ENCODE assay signal across 12 cellular contexts in genomic region chr6:105592329-105592728, GRCh38.
DNase-seq lines count a peak whose midpoint lies in the region; ATAC-seq, FAIRE-seq and TF ChIP-seq lines count a peak whose summit lies in the region.
"Had no signal": no experiment of that assay in that cellular context is flagged by ENCODE, and none has a peak within 500 bp of the region (broad histone marks: within the 10 kb centered on the region; RNA-seq: fewer than 3 reads in every experiment).

No MANE protein-coding gene starts in this region.

- H3K27me3 Mint-ChIP-seq in natural killer cell (ENCODE audit: low read depth in 2 of 2) (peaks cover 0 to 2% of the 10 kb centered on the region in 2 donors), osteocyte (ENCODE audit: unreplicated experiment) (no peaks in the 10 kb centered on the region)

- H3K9me3 Mint-ChIP-seq in natural killer cell (no peaks in the 10 kb centered on the region), osteocyte (ENCODE audit: unreplicated experiment) (no peaks in the 10 kb centered on the region)

- H3K4me3 ChIP-seq in MG63 (no peak overlapping the region), prostate gland (no peak overlapping the region), small intestine (ENCODE audit: low read depth in 1 of 2, low read length in 2 of 2) (no peak overlapping the region)
- H3K4me3 ChIP-seq: heart right ventricle, upper lobe of right lung had no signal

- no peak for TF ChIP-seq POLR2A in prostate gland (IDR thresholded peaks at IDR 0.05)

- peaks cover 15% of the 10 kb centered on the region for H3K4me1 ChIP-seq in prostate gland (replicated peaks)
- H3K4me1 ChIP-seq in small intestine (ENCODE audit: control insufficient read depth in 2 of 2, insufficient read depth in 1 of 2, low read depth in 1 of 2, low read length in 1 of 2) = peaks cover 0 to 4% of the 10 kb centered on the region in 2 donors

- no peak for FAIRE-seq in small intestine (lab: Jason Lieb, UNC)
- FAIRE-seq: HepG2 had no signal

- H3K4me3 Mint-ChIP-seq in natural killer cell = no peak overlapping the region
- no peak overlapping the region for H3K4me3 Mint-ChIP-seq in osteocyte (ENCODE audit: unreplicated experiment)

- H3K36me3 Mint-ChIP-seq in natural killer cell (no peaks in the 10 kb centered on the region), osteocyte (ENCODE audit: unreplicated experiment) (no peaks in the 10 kb centered on the region)

- H3K27ac ChIP-seq in cingulate gyrus (ENCODE audit: low read depth, low read length) (peak overlapping the region; percentile 55), prostate gland (no peak overlapping the region), small intestine (ENCODE audit: low read depth in 1 of 2, low read length in 1 of 2) (no peak overlapping the region)
- H3K27ac ChIP-seq: heart right ventricle, upper lobe of right lung had no signal

- H3K4me1 Mint-ChIP-seq in natural killer cell (peaks cover 7 to 13% of the 10 kb centered on the region in 2 donors), osteocyte (ENCODE audit: unreplicated experiment) (peaks cover 40% of the 10 kb centered on the region)

- H3K9me3 ChIP-seq in MG63 (no peaks in the 10 kb centered on the region), prostate gland (no peaks in the 10 kb centered on the region), small intestine (ENCODE audit: control insufficient read depth, low read depth) (no peaks in the 10 kb centered on the region)
- H3K9me3 ChIP-seq: heart right ventricle, upper lobe of right lung had no signal

- peak; percentile 70 for DNase-seq in GM04503 (ENCODE audit: low read depth)
- peak; percentile 75 for DNase-seq in MG63
- DNase-seq in prostate gland (ENCODE audit: low spot score) = peak; percentile 39
- no peak for DNase-seq in small intestine
- DNase-seq in cortex of kidney (lab: John Stamatoyannopoulos, UW) = no peak
- no peak for DNase-seq in natural killer cell
- DNase-seq in osteocyte (ENCODE audit: extremely low spot score, unreplicated experiment) = no peak
- DNase-seq: heart right ventricle, NCI-H1930, upper lobe of right lung had no signal

- no peak for ATAC-seq in natural killer cell
- ATAC-seq: heart right ventricle, HepG2, upper lobe of right lung had no signal

- intact Hi-C loops in prostate gland (cut with DNase I) = no loop called here
- intact Hi-C loops in natural killer cell (cut with micrococcal nuclease) = no loop called here

- no peak for TF ChIP-seq CTCF in prostate gland (IDR thresholded peaks at IDR 0.05)
- no peak for TF ChIP-seq CTCF in natural killer cell (IDR thresholded peaks at IDR 0.05)
- no peak for TF ChIP-seq CTCF in osteocyte (IDR thresholded peaks at IDR 0.05)

- H3K27ac Mint-ChIP-seq in natural killer cell = no peak overlapping the region
- H3K27ac Mint-ChIP-seq in osteocyte (ENCODE audit: unreplicated experiment) = no peak overlapping the region

- H3K27me3 ChIP-seq in MG63 (no peaks in the 10 kb centered on the region), prostate gland (replicated peaks; ENCODE audit: insufficient read depth) (no peaks in the 10 kb centered on the region), small intestine (ENCODE audit: control insufficient read depth in 2 of 2, insufficient read depth in 2 of 2, low read length in 2 of 2) (no peaks in the 10 kb centered on the region)
- H3K27me3 ChIP-seq: heart right ventricle, upper lobe of right lung had no signal

- 36% methylated on average over 2 of the region's 2 CpGs for WGBS in prostate gland
- WGBS in small intestine, 3 donors = 90 to 95% (median 91%) methylated on average over 2 of the region's 2 CpGs

- no peaks in the 10 kb centered on the region for H3K36me3 ChIP-seq in MG63
- no peaks in the 10 kb centered on the region for H3K36me3 ChIP-seq in prostate gland
- H3K36me3 ChIP-seq in small intestine (ENCODE audit: control insufficient read depth in 2 of 2, insufficient read depth in 2 of 2, low read length in 2 of 2) = no peaks in the 10 kb centered on the region
- H3K36me3 ChIP-seq: heart right ventricle, upper lobe of right lung had no signal

Comparison
In these comparisons a context has a peak if more than half of its experiments do, and no peak if none do; other contexts are left out.
1. DNase-seq: peak in GM04503 (single experiment), MG63 (single experiment) and prostate gland (single experiment); none in small intestine (single experiment), cortex of kidney (single experiment), natural killer cell (single experiment) and osteocyte (single experiment).